Comparison of ENCODE assay signal across 12 cellular contexts in genomic region chr14:93318927-93319326, GRCh38. TPM values are rescaled to one million over a fixed set of nuclear protein-coding genes. Genes with fewer than 3 reads are reported as not detected.
DNase-seq lines count a peak whose midpoint lies in the region; ATAC-seq, FAIRE-seq and TF ChIP-seq lines count a peak whose summit lies in the region.
"Had no signal": no experiment of that assay in that cellular context is flagged by ENCODE, and none has a peak within 500 bp of the region (broad histone marks: within the 10 kb centered on the region; RNA-seq: fewer than 3 reads in every experiment).

No MANE protein-coding gene starts in this region.

- WGBS in mesenchymal stem cell = 58% methylated on average over 5 of the region's 5 CpGs

- H3K27me3 ChIP-seq in BLaER1 (no peaks in the 10 kb centered on the region), mesenchymal stem cell (ENCODE audit: control insufficient read depth in 1 of 2, insufficient read depth in 1 of 2, low read length in 2 of 2) (no peaks in the 10 kb centered on the region)

- peaks cover 37% of the 10 kb centered on the region for H3K4me1 ChIP-seq in BLaER1
- peaks cover 9% of the 10 kb centered on the region for H3K4me1 ChIP-seq in mesenchymal stem cell (ENCODE audit: control insufficient read depth, insufficient read depth, low read depth, low read length)

- H3K36me3 ChIP-seq in BLaER1 (peaks cover 17% of the 10 kb centered on the region), mesenchymal stem cell (ENCODE audit: control insufficient read depth in 1 of 2, insufficient read depth in 2 of 2, low read depth in 1 of 2, low read length in 2 of 2) (no peaks in the 10 kb centered on the region)

- no peak overlapping the region for H3K4me3 Mint-ChIP-seq in effector memory CD8-positive, alpha-beta T cell

- peak overlapping the region in 1 of 2 experiments; percentile 67 for H3K4ac ChIP-seq in mesenchymal stem cell (ENCODE audit: low read depth in 1 of 2, low read length in 2 of 2)

- no peak for FAIRE-seq in D721Med (lab: Jason Lieb, UNC)

- H3K23ac ChIP-seq in mesenchymal stem cell (ENCODE audit: low read length in 2 of 2) = no peak overlapping the region

- H3K79me1 ChIP-seq in mesenchymal stem cell (replicated peaks; ENCODE audit: low read length, poor library complexity, severe bottlenecking) = no peaks in the 10 kb centered on the region

- H2AK5ac ChIP-seq in mesenchymal stem cell (ENCODE audit: low read length, severe bottlenecking) = no peak overlapping the region

- H4K20me1 ChIP-seq in BLaER1 = peaks cover 71% of the 10 kb centered on the region

- no peaks in the 10 kb centered on the region for H3K9me3 Mint-ChIP-seq in effector memory CD8-positive, alpha-beta T cell
- no peaks in the 10 kb centered on the region for H3K9me3 Mint-ChIP-seq in activated naive CD4-positive, alpha-beta T cell treated with anti-CD3 and anti-CD28 coated beads, Interleukin-2, amount 50 U/mL, for 72 hours

- peaks cover 29 to 44% of the 10 kb centered on the region in 2 donors for H3K4me1 Mint-ChIP-seq in effector memory CD8-positive, alpha-beta T cell (ENCODE audit: low read depth in 2 of 2)

- H3K9ac ChIP-seq in BLaER1 (peak overlapping the region; percentile 73), mesenchymal stem cell (ENCODE audit: low read length) (peak overlapping the region; percentile 30)

- H2AFZ ChIP-seq in mesenchymal stem cell (ENCODE audit: low read depth, low read length) = no peak overlapping the region

- H4K8ac ChIP-seq in mesenchymal stem cell (ENCODE audit: low read length) = no peak overlapping the region

- no peak overlapping the region for H2BK12ac ChIP-seq in mesenchymal stem cell (ENCODE audit: low read length in 2 of 2)

- H3K4me2 ChIP-seq in BLaER1 (peak overlapping the region; percentile 79), mesenchymal stem cell (ENCODE audit: low read length, poor library complexity, severe bottlenecking) (peak overlapping the region; percentile 74)

- H2BK120ac ChIP-seq in mesenchymal stem cell (ENCODE audit: low read depth, low read length) = no peak overlapping the region

- H3K27ac ChIP-seq in BLaER1 = peak overlapping the region; percentile 68
- H3K27ac ChIP-seq in mesenchymal stem cell (ENCODE audit: low read length, poor library complexity, severe bottlenecking) = peak overlapping the region; percentile 98

- DNase-seq in HT1080 (ENCODE audit: low read depth) (peak; percentile 14), astrocyte of the hippocampus (ENCODE audit: low read depth, low spot score) (peak; percentile 58), mesenchymal stem cell (peak; percentile 72), D721Med (ENCODE audit: insufficient read length, low spot score) (no peak)
- no peak for DNase-seq in stimulated activated naive CD4-positive, alpha-beta T cell treated with Interleukin-2 at 50 U/mL for 16 hours (lab: John Stamatoyannopoulos, UW)
- DNase-seq in effector memory CD8-positive, alpha-beta T cell = no peak
- DNase-seq in activated naive CD4-positive, alpha-beta T cell treated with anti-CD3 and anti-CD28 coated beads, Interleukin-2, amount 50 U/mL, for 72 hours (ENCODE audit: low spot score in 2 of 2) = no peak
- DNase-seq: aorta, NCI-H187 treated with DMSO at 0.1 percent for 48 hours, T1000 had no signal

- H3K4me3 ChIP-seq in BLaER1 = peak overlapping the region; percentile 18; the same call in 1 of the 2 replicates
- H3K4me3 ChIP-seq in mesenchymal stem cell (ENCODE audit: insufficient read depth in 1 of 2, low read depth in 1 of 2, low read length in 2 of 2) = no peak overlapping the region

- no peaks in the 10 kb centered on the region for H3K27me3 Mint-ChIP-seq in effector memory CD8-positive, alpha-beta T cell

- ATAC-seq in effector memory CD8-positive, alpha-beta T cell (replicated peaks) = no peak
- ATAC-seq in activated naive CD4-positive, alpha-beta T cell treated with anti-CD3 and anti-CD28 coated beads, Interleukin-2, amount 50 U/mL, for 72 hours = no peak

- no peak for TF ChIP-seq CTCF in D721Med (IDR thresholded peaks at IDR 0.05; ENCODE audit: insufficient read depth, missing control alignments)

- H3K9me3 ChIP-seq in BLaER1 (peaks cover 7% of the 10 kb centered on the region; the same call in 1 of the 2 replicates), mesenchymal stem cell (ENCODE audit: control insufficient read depth, low read length) (no peaks in the 10 kb centered on the region)

- H3K18ac ChIP-seq in mesenchymal stem cell (ENCODE audit: low read depth in 1 of 2, low read length in 2 of 2) = peak overlapping the region in 1 of 2 experiments; percentile 73

- no peak overlapping the region for H2BK15ac ChIP-seq in mesenchymal stem cell (ENCODE audit: low read depth, poor library complexity, severe bottlenecking)

- peak overlapping the region in 1 of 2 donors; percentile 42 for H3K27ac Mint-ChIP-seq in effector memory CD8-positive, alpha-beta T cell
- H3K27ac Mint-ChIP-seq in activated naive CD4-positive, alpha-beta T cell treated with anti-CD3 and anti-CD28 coated beads, Interleukin-2, amount 50 U/mL, for 72 hours = peak overlapping the region in 1 of 2 donors; percentile 21

- H3K14ac ChIP-seq in mesenchymal stem cell (ENCODE audit: low read length in 2 of 2) = no peak overlapping the region

- no peak overlapping the region for H4K91ac ChIP-seq in mesenchymal stem cell (ENCODE audit: low read length)

- no peak overlapping the region for H2BK5ac ChIP-seq in mesenchymal stem cell (ENCODE audit: low read depth, low read length, poor library complexity, severe bottlenecking)

- no peaks in the 10 kb centered on the region for H3K36me3 Mint-ChIP-seq in effector memory CD8-positive, alpha-beta T cell (ENCODE audit: insufficient read depth)
- H3K36me3 Mint-ChIP-seq in activated naive CD4-positive, alpha-beta T cell treated with anti-CD3 and anti-CD28 coated beads, Interleukin-2, amount 50 U/mL, for 72 hours = peaks cover 0 to 4% of the 10 kb centered on the region in 2 donors

RNA-seq across cellular contexts. Expression of gene BTBD7, which starts 13.9 kb away (rescaled TPM):
- 13.7 and 16.8 TPM in 2 replicates for total RNA-seq in HT1080 (2014; rRNA removed; shearing (Covaris generic))
- polyA plus RNA-seq in HT1080 (2015; cell fraction: cytosol; rRNA removed) = 12.8 and 15.4 TPM in 2 replicates
- polyA plus RNA-seq in HT1080 (2015; cell fraction: nucleus; rRNA removed) = 14.1 and 14.6 TPM in 2 replicates
- polyA plus RNA-seq in mesenchymal stem cell (2013, experiment 1 of 2) = 26.1 TPM
- polyA plus RNA-seq in mesenchymal stem cell (2013, experiment 2 of 2) = 22.8 TPM
- total RNA-seq in activated naive CD4-positive, alpha-beta T cell treated with anti-CD3 and anti-CD28 coated beads, Interleukin-2, amount 50 U/mL, for 72 hours = 10 to 100 TPM in 1 of 2 donors, 1 to 10 TPM in 1; 9.7 to 16.5 TPM

RNA-seq across cellular contexts. Expression of gene COX8C, which starts 28.1 kb away (rescaled TPM):
- total RNA-seq in HT1080 (2014; rRNA removed; shearing (Covaris generic)) = not detected in 2 replicates
- polyA plus RNA-seq in HT1080 (2015; cell fraction: cytosol; rRNA removed) = not detected in 2 replicates
- polyA plus RNA-seq in HT1080 (2015; cell fraction: nucleus; rRNA removed) = not detected in 2 replicates
- not detected for polyA plus RNA-seq in mesenchymal stem cell (2013, experiment 1 of 2)
- polyA plus RNA-seq in mesenchymal stem cell (2013, experiment 2 of 2) = not detected
- total RNA-seq in activated naive CD4-positive, alpha-beta T cell treated with anti-CD3 and anti-CD28 coated beads, Interleukin-2, amount 50 U/mL, for 72 hours = not detected
- total RNA-seq: aorta had no signal
- polyA plus RNA-seq: aorta, esophagus had no signal

Comparison
In these comparisons a context has a peak if more than half of its experiments do, and no peak if none do; other contexts are left out.
1. DNase-seq: peak in HT1080 (single experiment), astrocyte of the hippocampus (single experiment) and mesenchymal stem cell (single experiment); none in D721Med (single experiment), stimulated activated naive CD4-positive, alpha-beta T cell treated with Interleukin-2 at 50 U/mL for 16 hours (single experiment), effector memory CD8-positive, alpha-beta T cell (0 of 3) and activated naive CD4-positive, alpha-beta T cell treated with anti-CD3 and anti-CD28 coated beads, Interleukin-2, amount 50 U/mL, for 72 hours (0 of 2).